9 cellular contexts compared by ENCODE assay signal in the genomic region with DNA sequence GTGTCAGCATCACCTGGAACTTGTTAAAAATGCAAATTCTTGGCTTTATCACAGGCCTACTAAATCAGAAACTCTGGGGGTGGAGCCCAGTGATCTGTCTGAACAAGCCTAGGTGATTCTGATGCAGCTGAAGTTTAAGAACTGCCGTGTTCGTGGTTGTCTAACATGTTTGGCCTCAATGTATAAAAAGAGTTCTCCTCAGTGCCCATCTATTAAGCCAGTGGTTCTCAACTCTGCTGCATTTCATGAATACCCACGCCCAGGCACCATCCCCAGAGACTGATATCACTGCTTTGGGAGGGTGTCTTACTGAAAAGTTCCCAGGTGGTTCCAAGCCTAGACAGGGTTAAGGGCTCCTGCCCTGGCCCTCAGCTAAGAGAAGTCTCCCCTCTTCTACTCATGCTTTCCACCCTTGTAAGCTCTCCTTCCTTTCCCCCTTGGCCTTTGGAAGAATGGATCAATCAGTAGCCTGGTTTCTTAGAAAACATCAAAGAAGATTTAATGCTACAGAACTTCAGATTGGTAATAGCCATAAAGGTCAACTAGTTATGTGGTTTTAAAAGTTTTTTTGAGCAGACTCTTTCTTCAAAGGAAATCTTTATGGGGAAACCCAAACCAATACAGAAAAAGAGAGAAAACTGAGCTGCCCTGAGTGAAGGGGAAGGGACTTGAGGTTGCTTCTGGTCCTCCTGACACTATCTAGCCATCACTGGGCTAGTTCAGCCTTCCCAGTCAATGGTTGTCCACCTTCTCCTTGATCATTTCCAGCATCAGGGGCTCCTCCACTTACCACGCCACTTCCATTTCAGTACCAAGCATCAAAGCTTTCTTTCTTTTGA. TPM values are rescaled to one million over a fixed set of nuclear protein-coding genes. Genes with fewer than 3 reads are reported as not detected.
DNase-seq lines count a peak whose midpoint lies in the region; ATAC-seq and TF ChIP-seq lines count a peak whose summit lies in the region.
"Had no signal": no experiment of that assay in that cellular context is flagged by ENCODE, and none has a peak within 500 bp of the region (broad histone marks: within the 10 kb centered on the region; RNA-seq: fewer than 3 reads in every experiment).

No MANE protein-coding gene starts in this region.

- H3K27ac ChIP-seq in vagina, result peak overlapping the region; percentile 10
- H3K27ac ChIP-seq: tibial artery had no signal

- peaks cover 81% of the 10 kb centered on the region for H3K4me1 Mint-ChIP-seq in activated naive CD4-positive, alpha-beta T cell treated with anti-CD3 and anti-CD28 coated beads, Interleukin-2, amount 50 U/mL, for 24 hours

- intact Hi-C loops in vagina (cut with DNase I), result no loop called here
- intact Hi-C loops in Right ventricle myocardium inferior (cut with DNase I), result no loop called here

- H3K27me3 ChIP-seq in vagina, result no peaks in the 10 kb centered on the region
- H3K27me3 ChIP-seq: tibial artery had no signal

- peak overlapping the region; percentile 97 for H3K27ac Mint-ChIP-seq in activated naive CD4-positive, alpha-beta T cell treated with anti-CD3 and anti-CD28 coated beads, Interleukin-2, amount 50 U/mL, for 24 hours

- TF ChIP-seq CTCF in vagina (IDR thresholded peaks at IDR 0.05), result no peak

- H3K27me3 Mint-ChIP-seq in activated naive CD4-positive, alpha-beta T cell treated with anti-CD3 and anti-CD28 coated beads, Interleukin-2, amount 50 U/mL, for 24 hours, result no peaks in the 10 kb centered on the region

- H3K4me3 Mint-ChIP-seq in activated naive CD4-positive, alpha-beta T cell treated with anti-CD3 and anti-CD28 coated beads, Interleukin-2, amount 50 U/mL, for 24 hours, result peak overlapping the region; percentile 78

- H3K9me3 ChIP-seq in vagina, result no peaks in the 10 kb centered on the region
- H3K9me3 ChIP-seq: tibial artery had no signal

- DNase-seq in activated naive CD4-positive, alpha-beta T cell treated with Interleukin-2 at 50 U/mL for 16 hours, result peak; percentile 51
- no peak for DNase-seq in activated naive CD4-positive, alpha-beta T cell (lab: John Stamatoyannopoulos, UW)
- DNase-seq in vagina (ENCODE audit: extremely low spot score in 2 of 2), result no peak
- no peak for DNase-seq in H4 (ENCODE audit: low spot score)
- no peak for DNase-seq in DMS 273 treated with DMSO at 0.1 percent for 48 hours (lab: John Stamatoyannopoulos, UW)
- DNase-seq in Right ventricle myocardium inferior (ENCODE audit: missing footprints), result no peak
- DNase-seq: tibial artery had no signal

- H3K36me3 ChIP-seq in vagina, result no peaks in the 10 kb centered on the region
- H3K36me3 ChIP-seq: tibial artery had no signal

- ATAC-seq in HG03103 (IDR thresholded peaks at IDR 0.05; ENCODE audit: low read depth, unreplicated experiment) (peak; percentile 45), Right ventricle myocardium inferior (no peak)

- no peak for TF ChIP-seq POLR2A in vagina (IDR thresholded peaks at IDR 0.05)

- H3K4me1 ChIP-seq in vagina, result peaks cover 19% of the 10 kb centered on the region

- H3K9me3 Mint-ChIP-seq in activated naive CD4-positive, alpha-beta T cell treated with anti-CD3 and anti-CD28 coated beads, Interleukin-2, amount 50 U/mL, for 24 hours, result peaks cover 16% of the 10 kb centered on the region

- peak overlapping the region in 1 of 2 donors; percentile 8 for H3K4me3 ChIP-seq in vagina
- H3K4me3 ChIP-seq: tibial artery had no signal

- peaks cover 3% of the 10 kb centered on the region for H3K36me3 Mint-ChIP-seq in activated naive CD4-positive, alpha-beta T cell treated with anti-CD3 and anti-CD28 coated beads, Interleukin-2, amount 50 U/mL, for 24 hours

RNA-seq across cellular contexts. Expression of gene TNFAIP3, which starts 38.9 kb away (rescaled TPM):
- 28.5 TPM for total RNA-seq in vagina
- total RNA-seq in H4 (2014; rRNA removed; shearing (Covaris generic)), result 0.41 and 0.45 TPM in 2 replicates
- 6.8 TPM for total RNA-seq in Right ventricle myocardium inferior
